Comparison of ENCODE assay signal across 2 cellular contexts in the genomic region with DNA sequence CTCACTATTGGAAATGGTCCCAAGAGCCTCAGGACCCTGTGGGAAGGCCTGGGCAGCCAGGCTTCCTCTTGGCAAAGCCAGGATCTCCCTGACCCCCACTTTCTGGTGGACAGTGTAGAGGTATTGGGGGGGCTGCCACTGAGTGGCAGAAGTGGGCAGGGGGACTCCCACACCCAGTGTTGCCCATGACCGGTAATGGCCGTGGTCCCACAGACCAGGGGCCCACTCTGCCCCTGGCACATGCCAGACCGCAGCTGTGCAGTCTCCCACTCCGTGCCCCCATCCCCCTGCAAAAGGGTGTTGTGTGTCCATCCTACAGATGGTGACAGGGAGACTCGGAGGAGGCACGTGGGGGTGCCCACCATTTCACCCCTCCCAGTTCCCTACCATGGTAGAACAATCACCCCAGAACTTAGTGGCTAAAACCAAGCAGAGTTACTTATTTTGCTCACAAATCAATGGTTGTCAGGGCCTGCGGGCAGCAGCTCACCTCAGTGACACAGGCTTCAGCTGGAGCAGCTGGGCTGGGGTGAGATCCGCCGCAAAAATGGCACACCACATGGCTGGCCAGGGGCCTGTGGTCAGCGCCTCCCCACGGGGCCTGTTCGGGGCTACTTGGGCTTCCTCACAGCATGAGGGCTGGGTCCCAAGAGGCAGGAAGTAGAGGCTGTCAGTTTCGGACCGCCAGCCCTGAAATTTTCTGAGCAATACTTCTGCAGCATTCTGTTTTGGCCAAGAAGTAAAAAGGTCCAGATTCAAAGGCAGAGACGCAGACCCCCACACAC.
A peak's percentile ranks its signal among the peaks of the same experiment; 100 is the strongest.
TF ChIP-seq lines count a peak whose summit lies in the region.

No MANE protein-coding gene starts in this region.

TF ChIP-seq in HepG2, 621 proteins besides CTCF, POLR2A, EP300 and RAD21:
- 0 out of 2 replicates have a peak, but pooled peaks have one; percentile 31 for TF ChIP-seq ZNF547 (CRISPR knock-in tag; IDR thresholded peaks at IDR 0.05)
- TF ChIP-seq, protein P1, sequence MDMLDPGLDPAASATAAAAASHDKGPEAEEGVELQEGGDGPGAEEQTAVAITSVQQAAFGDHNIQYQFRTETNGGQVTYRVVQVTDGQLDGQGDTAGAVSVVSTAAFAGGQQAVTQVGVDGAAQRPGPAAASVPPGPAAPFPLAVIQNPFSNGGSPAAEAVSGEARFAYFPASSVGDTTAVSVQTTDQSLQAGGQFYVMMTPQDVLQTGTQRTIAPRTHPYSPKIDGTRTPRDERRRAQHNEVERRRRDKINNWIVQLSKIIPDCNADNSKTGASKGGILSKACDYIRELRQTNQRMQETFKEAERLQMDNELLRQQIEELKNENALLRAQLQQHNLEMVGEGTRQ (IDR thresholded peaks at IDR 0.05; ENCODE audit: low read depth, low read length), result no peak
- TF ChIP-seq, protein P1 (CRISPR knock-in tag; IDR thresholded peaks at IDR 0.05; ENCODE audit: borderline replicate concordance), result no peak

TF ChIP-seq in IMR-90, 13 proteins besides CTCF, POLR2A, EP300 and RAD21:
- no peak for TF ChIP-seq NFE2L2 (IDR thresholded peaks at IDR 0.05; ENCODE audit: low read depth, low read length)
- no peak for TF ChIP-seq MAFK (IDR thresholded peaks at IDR 0.05; ENCODE audit: low read depth, low read length)
- TF ChIP-seq, protein P2, sequence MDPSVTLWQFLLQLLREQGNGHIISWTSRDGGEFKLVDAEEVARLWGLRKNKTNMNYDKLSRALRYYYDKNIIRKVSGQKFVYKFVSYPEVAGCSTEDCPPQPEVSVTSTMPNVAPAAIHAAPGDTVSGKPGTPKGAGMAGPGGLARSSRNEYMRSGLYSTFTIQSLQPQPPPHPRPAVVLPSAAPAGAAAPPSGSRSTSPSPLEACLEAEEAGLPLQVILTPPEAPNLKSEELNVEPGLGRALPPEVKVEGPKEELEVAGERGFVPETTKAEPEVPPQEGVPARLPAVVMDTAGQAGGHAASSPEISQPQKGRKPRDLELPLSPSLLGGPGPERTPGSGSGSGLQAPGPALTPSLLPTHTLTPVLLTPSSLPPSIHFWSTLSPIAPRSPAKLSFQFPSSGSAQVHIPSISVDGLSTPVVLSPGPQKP (IDR thresholded peaks at IDR 0.05; ENCODE audit: borderline replicate concordance, low read depth, low read length), result no peak
- TF ChIP-seq MXI1 (IDR thresholded peaks at IDR 0.05; ENCODE audit: borderline replicate concordance, low read depth, low read length), result no peak
- TF ChIP-seq FOS (IDR thresholded peaks at IDR 0.05; ENCODE audit: low read depth, low read length), result no peak
- TF ChIP-seq, protein P1 (IDR thresholded peaks at IDR 0.05; ENCODE audit: low read depth, low read length), result no peak
- TF ChIP-seq CEBPB (IDR thresholded peaks at IDR 0.05; ENCODE audit: low read depth, low read length), result no peak
- TF ChIP-seq SMC3 (IDR thresholded peaks at IDR 0.05; ENCODE audit: low read depth, low read length), result no peak
- TF ChIP-seq BHLHE40 (IDR thresholded peaks at IDR 0.05; ENCODE audit: low read depth, low read length), result no peak
- TF ChIP-seq RCOR1 (IDR thresholded peaks at IDR 0.05; ENCODE audit: insufficient replicate concordance, low read length), result no peak
- no peak for TF ChIP-seq CHD1 (IDR thresholded peaks at IDR 0.05; ENCODE audit: low read depth, low read length)
- no peak for TF ChIP-seq RFX5 (IDR thresholded peaks at IDR 0.05; ENCODE audit: low read depth, low read length)
- TF ChIP-seq MAZ (IDR thresholded peaks at IDR 0.05; ENCODE audit: borderline replicate concordance, low read depth, low read length), result no peak
